Comparison of ENCODE assay signal across 14 cellular contexts in the genomic region with DNA sequence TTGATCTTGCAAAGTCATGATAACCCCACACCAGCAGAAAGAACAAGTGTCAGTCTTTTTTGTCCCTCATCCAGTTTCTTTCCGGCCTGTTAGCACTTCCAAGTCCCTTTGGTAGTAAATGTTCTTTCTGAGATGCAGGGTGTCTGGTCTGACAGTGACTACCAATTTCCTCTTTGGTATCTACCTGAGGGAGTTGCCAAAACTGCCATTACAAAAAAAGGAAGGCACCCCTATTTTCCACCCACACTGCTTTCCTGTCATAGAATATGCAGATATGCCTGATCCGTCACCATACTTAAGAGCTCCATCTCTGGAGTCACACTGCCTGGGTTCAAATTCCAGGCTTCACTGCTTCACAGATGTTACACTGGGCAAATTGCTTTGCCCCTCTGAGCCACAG.
DNase-seq lines count a peak whose midpoint lies in the region; ATAC-seq, FAIRE-seq and TF ChIP-seq lines count a peak whose summit lies in the region.
"Had no signal": no experiment of that assay in that cellular context is flagged by ENCODE, and none has a peak within 500 bp of the region (broad histone marks: within the 10 kb centered on the region; RNA-seq: fewer than 3 reads in every experiment).

No MANE protein-coding gene starts in this region.

- peak overlapping the region; percentile 17 for H3K4me3 ChIP-seq in CD4-positive, CD25-positive, alpha-beta regulatory T cell (ENCODE audit: low read depth, low read length)
- H3K4me3 ChIP-seq in Panc1 (ENCODE audit: low read depth in 2 of 2, low read length in 2 of 2), result no peak overlapping the region
- H3K4me3 ChIP-seq: heart left ventricle had no signal

- H3K4me1 Mint-ChIP-seq in CD4-positive, CD25-positive, alpha-beta regulatory T cell, result peaks cover 12 to 34% (median 25%) of the 10 kb centered on the region in 4 donors
- H3K4me1 Mint-ChIP-seq: central memory CD8-positive, alpha-beta T cell had no signal

- POLR2A ChIA-PET in Panc1 (lab: Charles Lee), result no interaction called here

- no peaks in the 10 kb centered on the region for H3K36me3 Mint-ChIP-seq in CD4-positive, CD25-positive, alpha-beta regulatory T cell
- H3K36me3 Mint-ChIP-seq: CD14-positive monocyte had no signal

- FAIRE-seq in frontal cortex (lab: Jason Lieb, UNC), result no peak

- no peaks in the 10 kb centered on the region for H3K36me3 ChIP-seq in CD4-positive, CD25-positive, alpha-beta regulatory T cell (ENCODE audit: control insufficient read depth, insufficient read depth, low read length)
- no peaks in the 10 kb centered on the region for H3K36me3 ChIP-seq in Panc1 (ENCODE audit: control insufficient read depth, insufficient read depth, low read length)
- H3K36me3 ChIP-seq: heart left ventricle had no signal

- no peak for TF ChIP-seq CTCF in Panc1 (IDR thresholded peaks at IDR 0.05)

- peaks cover 11% of the 10 kb centered on the region for H3K4me1 ChIP-seq in CD4-positive, CD25-positive, alpha-beta regulatory T cell (ENCODE audit: control insufficient read depth, insufficient read depth, low read length, poor library complexity, severe bottlenecking)
- H3K4me1 ChIP-seq in Panc1 (ENCODE audit: control insufficient read depth, insufficient read depth, low read length), result peaks cover 12% of the 10 kb centered on the region

- intact Hi-C loops in Panc1 (cut with micrococcal nuclease; ENCODE audit: unreplicated experiment), result no loop called here

- in situ Hi-C loops in Panc1 (cut with HindIII; ENCODE audit: low pct_unique_long_range_greater_than_20kb, low sequenced_read_pairs), result no loop called here

- peak overlapping the region; percentile 63 to 78 (median 70) for H3K27ac Mint-ChIP-seq in CD4-positive, CD25-positive, alpha-beta regulatory T cell

- no TSS peak for BruUV-seq in Panc1 (replicated peaks; lab: Mats Ljungman, UMichigan)

- H3K9me3 ChIP-seq in CD4-positive, CD25-positive, alpha-beta regulatory T cell (ENCODE audit: control insufficient read depth in 2 of 2, low read length in 2 of 2), result no peaks in the 10 kb centered on the region
- no peaks in the 10 kb centered on the region for H3K9me3 ChIP-seq in Panc1 (ENCODE audit: control insufficient read depth, insufficient read depth, low read depth, low read length)
- H3K9me3 ChIP-seq: heart left ventricle had no signal

- peak in 1 of 3 donors; percentile 33 for DNase-seq in CD4-positive, CD25-positive, alpha-beta regulatory T cell
- no peak for DNase-seq in Panc1 (ENCODE audit: low read depth, low spot score)
- peak; percentile 57 for DNase-seq in germinal center (ENCODE audit: low spot score)
- DNase-seq in frontal cortex (ENCODE audit: low spot score in 2 of 2), result no peak
- no peak for DNase-seq in NCI-H526 (lab: John Stamatoyannopoulos, UW)
- DNase-seq: activated effector memory CD4-positive, alpha-beta T cell treated with anti-CD3 and anti-CD28 coated beads, Interleukin-2, amount 50 U/mL, for 16 hours; heart left ventricle; NCI-H1436 treated with DMSO at 0.1 percent for 48 hours; NCI-H446 had no signal

- no peaks in the 10 kb centered on the region for H3K27me3 Mint-ChIP-seq in CD4-positive, CD25-positive, alpha-beta regulatory T cell
- H3K27me3 Mint-ChIP-seq: central memory CD8-positive, alpha-beta T cell had no signal

- H3K9me3 Mint-ChIP-seq in CD4-positive, CD25-positive, alpha-beta regulatory T cell, result no peaks in the 10 kb centered on the region
- H3K9me3 Mint-ChIP-seq: CD14-positive monocyte; central memory CD8-positive, alpha-beta T cell had no signal

- ATAC-seq in CD4-positive, CD25-positive, alpha-beta regulatory T cell (ENCODE audit: low read depth in 2 of 2), result peak; percentile 24 to 45
- ATAC-seq in GM21717 (IDR thresholded peaks at IDR 0.05; ENCODE audit: unreplicated experiment) (peak; percentile 68), Panc1 (no peak), GM19351 (IDR thresholded peaks at IDR 0.05; ENCODE audit: unreplicated experiment) (no peak), HG03565 (IDR thresholded peaks at IDR 0.05; ENCODE audit: unreplicated experiment) (no peak)
- ATAC-seq: heart left ventricle had no signal

- H3K4me3 Mint-ChIP-seq in CD4-positive, CD25-positive, alpha-beta regulatory T cell, result peak overlapping the region; percentile 14 to 72 (median 36)
- H3K4me3 Mint-ChIP-seq: CD14-positive monocyte; central memory CD8-positive, alpha-beta T cell had no signal

- CTCF ChIA-PET in Panc1 (lab: Charles Lee), result no interaction called here

- H3K27me3 ChIP-seq in CD4-positive, CD25-positive, alpha-beta regulatory T cell (ENCODE audit: control insufficient read depth, insufficient read depth, low read length), result no peaks in the 10 kb centered on the region
- H3K27me3 ChIP-seq in Panc1 (ENCODE audit: control insufficient read depth, insufficient read depth, low read length), result no peaks in the 10 kb centered on the region
- H3K27me3 ChIP-seq: heart left ventricle had no signal

- H3K27ac ChIP-seq in CD4-positive, CD25-positive, alpha-beta regulatory T cell (ENCODE audit: insufficient read depth, low read length, poor library complexity, severe bottlenecking), result no peak overlapping the region
- 0 out of 2 replicates have a peak overlapping the region, but pooled peaks have one; percentile 67 for H3K27ac ChIP-seq in Panc1 (ENCODE audit: low read length)
- H3K27ac ChIP-seq: heart left ventricle had no signal

Comparison
In these comparisons a context has a peak if more than half of its experiments do, and no peak if none do; other contexts are left out.
1. ATAC-seq: peak in CD4-positive, CD25-positive, alpha-beta regulatory T cell (2 of 2) and GM21717 (single experiment); none in Panc1 (single experiment), GM19351 (single experiment) and HG03565 (single experiment).